ENCODE assay signal across 35 cellular contexts in genomic region chr2:81692566-81692965, GRCh38.
"Had no signal": no experiment of that assay in that cellular context is flagged by ENCODE, and none has a peak within 500 bp of the region (broad histone marks: within the 10 kb centered on the region; RNA-seq: fewer than 3 reads in every experiment).

No MANE protein-coding gene starts in this region.

- H3K27me3 ChIP-seq: MG63 had no signal

- DNase-seq: Karpas-422, Kasumi-1, MG63, MM.1S, MV-4-11, NCI-H1048, NCI-H1092, NCI-H1092 treated with DMSO at 0.1 percent for 48 hours, NCI-H1105, NCI-H1105 treated with DMSO at 0.1 percent for 48 hours, NCI-H1417, NCI-H1417 treated with DMSO at 0.1 percent for 48 hours, NCI-H1436, NCI-H1436 treated with DMSO at 0.1 percent for 48 hours, NCI-H146, NCI-H1694, NCI-H1694 treated with DMSO at 0.1 percent for 48 hours, NCI-H187, NCI-H187 treated with DMSO at 0.1 percent for 48 hours, NCI-H1930, NCI-H2029, NCI-H2029 treated with DMSO at 0.1 percent for 48 hours, NCI-H2081, NCI-H2081 treated with DMSO at 0.1 percent for 48 hours, NCI-H2107, NCI-H2171, NCI-H2171 treated with DMSO at 0.1 percent for 48 hours, NCI-H2227 treated with DMSO at 0.1 percent for 48 hours, NCI-H226, NCI-H345, NCI-H446, NCI-H446 treated with DMSO at 0.1 percent for 48 hours, NCI-H510A, NCI-H510A treated with DMSO at 0.1 percent for 48 hours had no signal

- H3K4me3 ChIP-seq: MG63 had no signal

- H3K27ac ChIP-seq: KMS-11 had no signal

- H3K36me3 ChIP-seq: MG63 had no signal

- H3K9me3 ChIP-seq: MG63 had no signal
